23 cellular contexts compared by ENCODE assay signal in genomic region chr22:21975854-21976345, GRCh38.
"Had no signal": no experiment of that assay in that cellular context is flagged by ENCODE, and none has a peak within 500 bp of the region (broad histone marks: within the 10 kb centered on the region; RNA-seq: fewer than 3 reads in every experiment).

No MANE protein-coding gene starts in this region.

- H3K27me3 Mint-ChIP-seq: naive thymus-derived CD4-positive, alpha-beta T cell; stimulated activated memory B cell treated with anti-CD40 and anti-IgM and Interleukin-4, amounts not matched to agents 10 μg/mL and 1 μg/mL and 100 μg/mL, for 72 hours; type B pancreatic cell had no signal

- H3K27ac ChIP-seq: dorsolateral prefrontal cortex, lower lobe of right lung, psoas muscle, sigmoid colon, testis, tibial artery had no signal

- H3K27ac Mint-ChIP-seq: stimulated activated memory B cell treated with anti-CD40 and anti-IgM and Interleukin-4, amounts not matched to agents 10 μg/mL and 1 μg/mL and 100 μg/mL, for 72 hours; type B pancreatic cell had no signal

- H3K27me3 ChIP-seq: dorsolateral prefrontal cortex, sigmoid colon, testis, tibial artery had no signal

- H3K4me3 ChIP-seq: dorsolateral prefrontal cortex, lower lobe of right lung, mucosa of descending colon, psoas muscle, sigmoid colon, testis, tibial artery had no signal

- H3K4me1 ChIP-seq: testis had no signal

- H3K4me3 Mint-ChIP-seq: immature natural killer cell; naive thymus-derived CD4-positive, alpha-beta T cell; neural crest cell; stimulated activated memory B cell treated with anti-CD40 and anti-IgM and Interleukin-4, amounts not matched to agents 10 μg/mL and 1 μg/mL and 100 μg/mL, for 72 hours; type B pancreatic cell had no signal

- H3K9me3 Mint-ChIP-seq: immature natural killer cell; neural crest cell; stimulated activated memory B cell treated with anti-CD40 and anti-IgM and Interleukin-4, amounts not matched to agents 10 μg/mL and 1 μg/mL and 100 μg/mL, for 72 hours; type B pancreatic cell had no signal

- ATAC-seq: left ventricle myocardium superior; lower lobe of right lung; mucosa of descending colon; naive thymus-derived CD4-positive, alpha-beta T cell; psoas muscle; right cardiac atrium; stimulated activated memory B cell treated with anti-CD40 and anti-IgM and Interleukin-4, amounts not matched to agents 10 μg/mL and 1 μg/mL and 100 μg/mL, for 72 hours; stimulated activated naive CD8-positive, alpha-beta T cell treated with anti-CD3 and anti-CD28 coated beads, Interleukin-15, Interleukin-2, amounts not matched to agents 100 U/mL and 50 U/mL, for 24 hours had no signal

- H3K9me3 ChIP-seq: lower lobe of right lung, mucosa of descending colon, psoas muscle, sigmoid colon, testis, tibial artery had no signal

- DNase-seq: cerebellar nuclear complex; cortex of kidney; dorsolateral prefrontal cortex; effector CD4-positive, alpha-beta T cell; hypothalamus; immature natural killer cell; islet precursor cell; kidney glomerular epithelial cell; left ventricle myocardium superior; lower lobe of right lung; naive thymus-derived CD4-positive, alpha-beta T cell; sigmoid colon; stimulated activated CD4-positive, alpha-beta T cell treated with anti-CD3 and anti-CD28 coated beads, Interleukin-2, amount 100 ng/mL, for 24 hours; stimulated activated CD4-positive, alpha-beta T cell treated with anti-CD3 and anti-CD28 coated beads, Interleukin-4, amount 100 ng/mL, for 24 hours; stimulated activated naive CD8-positive, alpha-beta T cell treated with anti-CD3 and anti-CD28 coated beads, Interleukin-15, Interleukin-2, amounts not matched to agents 100 U/mL and 50 U/mL, for 24 hours; testis; tibial artery had no signal
